ENCODE assay signal across 21 cellular contexts in the genomic region with DNA sequence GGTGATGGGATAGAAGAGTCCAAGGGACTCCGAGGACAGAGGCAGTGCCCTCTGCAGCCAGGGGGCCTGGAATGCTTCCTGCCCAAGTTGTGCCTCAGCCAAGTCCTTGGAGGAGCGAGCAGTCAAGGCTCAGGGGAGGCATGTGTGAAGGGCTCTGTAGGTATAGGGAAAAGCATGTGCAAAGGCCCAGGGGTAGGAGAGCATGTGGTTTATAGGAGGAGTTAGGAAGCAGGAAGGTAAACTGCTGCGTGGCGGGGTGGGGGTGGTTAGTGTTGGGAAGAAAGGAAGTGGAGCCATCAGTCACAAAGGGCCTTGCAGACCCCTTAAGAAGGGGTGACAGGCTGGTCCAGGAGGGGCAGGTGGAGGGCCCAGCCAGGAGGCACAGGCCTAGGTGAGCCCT.
"Had no signal": no experiment of that assay in that cellular context is flagged by ENCODE, and none has a peak within 500 bp of the region (broad histone marks: within the 10 kb centered on the region; RNA-seq: fewer than 3 reads in every experiment).

No MANE protein-coding gene starts in this region.

- H3K4me3 ChIP-seq: body of pancreas, colonic mucosa, lung, prostate gland, right atrium auricular region, stomach, testis had no signal

- ATAC-seq: activated CD8-positive, alpha-beta memory T cell treated with anti-CD3 and anti-CD28 coated beads, Interleukin-2, amount 10 ng/mL, durations not matched to agents 7 days and 5 days; body of pancreas; left lobe of liver had no signal

- H3K9me3 ChIP-seq: body of pancreas, colonic mucosa, prostate gland, right atrium auricular region, stomach, testis had no signal

- FAIRE-seq: frontal cortex, keratinocyte had no signal

- H3K4me3 Mint-ChIP-seq: activated CD8-positive, alpha-beta memory T cell treated with anti-CD3 and anti-CD28 coated beads, Interleukin-2, amount 10 ng/mL, durations not matched to agents 7 days and 5 days; type B pancreatic cell had no signal

- DNase-seq: activated CD4-positive, alpha-beta T cell treated with anti-CD3 and anti-CD28 coated beads for 1 hour; activated CD4-positive, alpha-beta T cell treated with anti-CD3 and anti-CD28 coated beads, Interleukin-2, amount 50 U/mL, for 48 hours; activated CD8-positive, alpha-beta memory T cell treated with anti-CD3 and anti-CD28 coated beads, Interleukin-2, amount 10 ng/mL, durations not matched to agents 7 days and 5 days; activated naive CD4-positive, alpha-beta T cell treated with anti-CD3 and anti-CD28 coated beads, Interleukin-2, amount 50 U/mL, for 16 hours; amniotic stem cell; body of pancreas; caudate nucleus; colonic mucosa; erythroblast; midbrain; stomach; T-helper 2 cell; testis had no signal

- H3K4me1 ChIP-seq: colonic mucosa, prostate gland, testis had no signal

- H3K27ac Mint-ChIP-seq: type B pancreatic cell had no signal

- H3K36me3 ChIP-seq: colonic mucosa had no signal

- H3K27ac ChIP-seq: body of pancreas, colonic mucosa, prostate gland, right atrium auricular region, stomach, testis, VCaP had no signal

- H3K27me3 Mint-ChIP-seq: activated CD8-positive, alpha-beta memory T cell treated with anti-CD3 and anti-CD28 coated beads, Interleukin-2, amount 10 ng/mL, durations not matched to agents 7 days and 5 days; type B pancreatic cell had no signal

- H3K27me3 ChIP-seq: body of pancreas, colonic mucosa, right atrium auricular region, stomach, testis had no signal

- H3K9me3 Mint-ChIP-seq: type B pancreatic cell had no signal
